Comparison of ENCODE assay signal across 8 cellular contexts in genomic region chr19:35045667-35046300, GRCh38. TPM values are rescaled to one million over a fixed set of nuclear protein-coding genes. Genes with fewer than 3 reads are reported as not detected.
DNase-seq lines count a peak whose midpoint lies in the region; ATAC-seq and TF ChIP-seq lines count a peak whose summit lies in the region.

No MANE protein-coding gene starts in this region.

- POLR2A ChIA-PET in AG04450 (lab: Yijun Ruan, JAX), result no interaction called here

- H3K4me3 ChIP-seq in AG04450 (ENCODE audit: low read depth, low read length) (no peak overlapping the region), fibroblast of pulmonary artery (replicated peaks; ENCODE audit: low read depth, low read length) (no peak overlapping the region)

- no peaks in the 10 kb centered on the region for H3K9me3 ChIP-seq in AG04450 (ENCODE audit: control insufficient read depth, insufficient read depth, low read length)

- H3K27ac Mint-ChIP-seq in stimulated activated naive B cell treated with anti-CD40 and anti-IgM and Interleukin-4, amounts not matched to agents 10 μg/mL and 1 μg/mL and 100 μg/mL, for 72 hours, result no peak overlapping the region

- CTCF ChIA-PET in AG04450 (lab: Charles Lee), result interaction anchor here (0.6 to 2.6 kb wide), 10 partner anchors 8 to 108 kb away, joined by 3 to 17 read pairs (median 4); partner anchors contain the start of genes FXYD5 and LGI4

- H3K27ac ChIP-seq in AG04450 (ENCODE audit: low read depth, low read length), result no peak overlapping the region
- peak overlapping the region; percentile 98 for H3K27ac ChIP-seq in VCaP

- H3K4me3 Mint-ChIP-seq in stimulated activated naive B cell treated with anti-CD40 and anti-IgM and Interleukin-4, amounts not matched to agents 10 μg/mL and 1 μg/mL and 100 μg/mL, for 72 hours, result no peak overlapping the region

- H3K27me3 Mint-ChIP-seq in stimulated activated naive B cell treated with anti-CD40 and anti-IgM and Interleukin-4, amounts not matched to agents 10 μg/mL and 1 μg/mL and 100 μg/mL, for 72 hours, result peaks cover 17 to 25% of the 10 kb centered on the region in 2 donors

- DNase-seq in AG04450 (ENCODE audit: low read depth, low spot score) (no peak), fibroblast of pulmonary artery (ENCODE audit: low read depth) (peak; percentile 32), NCI-H1436 treated with DMSO at 0.1 percent for 48 hours (lab: John Stamatoyannopoulos, UW) (no peak), NCI-H187 (lab: John Stamatoyannopoulos, UW) (no peak)
- DNase-seq in stimulated activated naive B cell treated with anti-CD40 and anti-IgM and Interleukin-4, amounts not matched to agents 10 μg/mL and 1 μg/mL and 100 μg/mL, for 72 hours, result peak; percentile 55

- no peaks in the 10 kb centered on the region for H3K36me3 Mint-ChIP-seq in stimulated activated naive B cell treated with anti-CD40 and anti-IgM and Interleukin-4, amounts not matched to agents 10 μg/mL and 1 μg/mL and 100 μg/mL, for 72 hours

- H3K9me3 Mint-ChIP-seq in stimulated activated naive B cell treated with anti-CD40 and anti-IgM and Interleukin-4, amounts not matched to agents 10 μg/mL and 1 μg/mL and 100 μg/mL, for 72 hours, result no peaks in the 10 kb centered on the region

- peaks cover 7% of the 10 kb centered on the region for H3K27me3 ChIP-seq in AG04450 (ENCODE audit: control insufficient read depth, insufficient read depth, low read length)

- ATAC-seq in HG03432 (IDR thresholded peaks at IDR 0.05; ENCODE audit: unreplicated experiment), result peak; percentile 61
- peak; percentile 91 to 98 for ATAC-seq in stimulated activated naive B cell treated with anti-CD40 and anti-IgM and Interleukin-4, amounts not matched to agents 10 μg/mL and 1 μg/mL and 100 μg/mL, for 72 hours (replicated peaks)

- TF ChIP-seq CTCF in AG04450 (IDR thresholded peaks at IDR 0.05; ENCODE audit: low read depth, low read length) (peak; percentile 53), GM12872 (IDR thresholded peaks at IDR 0.05; ENCODE audit: insufficient read depth, low read depth, low read length) (peak; percentile 78), VCaP (conservative IDR thresholded peaks at IDR 0.05) (no peak), fibroblast of pulmonary artery (IDR thresholded peaks at IDR 0.05; ENCODE audit: low read length, missing control alignments) (peak; percentile 34)

- peaks cover 25 to 28% of the 10 kb centered on the region in 2 donors for H3K4me1 Mint-ChIP-seq in stimulated activated naive B cell treated with anti-CD40 and anti-IgM and Interleukin-4, amounts not matched to agents 10 μg/mL and 1 μg/mL and 100 μg/mL, for 72 hours

RNA-seq across cellular contexts. Expression of gene HPN, which starts 4.3 kb away (rescaled TPM):
- polyA plus RNA-seq in AG04450 (2011; rRNA removed), result not detected in 2 replicates
- polyA minus RNA-seq in AG04450 (2011; rRNA and poly(A)+ RNA removed), result not detected in 2 replicates

RNA-seq across cellular contexts. Expression of gene SCN1B, which starts 15.5 kb away (rescaled TPM):
- 5.7 and 5.8 TPM in 2 replicates for polyA plus RNA-seq in AG04450 (2011; rRNA removed)
- polyA minus RNA-seq in AG04450 (2011; rRNA and poly(A)+ RNA removed), result 3.0 and 5.1 TPM in 2 replicates

RNA-seq across cellular contexts. Expression of gene GRAMD1A, which starts 45.7 kb away (rescaled TPM):
- polyA plus RNA-seq in AG04450 (2011; rRNA removed), result 53.2 and 57.7 TPM in 2 replicates
- 61.5 and 72.9 TPM in 2 replicates for polyA minus RNA-seq in AG04450 (2011; rRNA and poly(A)+ RNA removed)

Comparison
In these comparisons a context has a peak if more than half of its experiments do, and no peak if none do; other contexts are left out.
1. DNase-seq: peak in fibroblast of pulmonary artery (single experiment) and stimulated activated naive B cell treated with anti-CD40 and anti-IgM and Interleukin-4, amounts not matched to agents 10 μg/mL and 1 μg/mL and 100 μg/mL, for 72 hours (single experiment); none in AG04450 (single experiment), NCI-H1436 treated with DMSO at 0.1 percent for 48 hours (single experiment) and NCI-H187 (0 of 2).